Comparison of ENCODE assay signal across 20 cellular contexts in genomic region chr1:230072866-230073265, GRCh38. TPM values are rescaled to one million over a fixed set of nuclear protein-coding genes. Genes with fewer than 3 reads are reported as not detected.
A peak's percentile ranks its signal among the peaks of the same experiment; 100 is the strongest.
DNase-seq lines count a peak whose midpoint lies in the region; ATAC-seq, FAIRE-seq and TF ChIP-seq lines count a peak whose summit lies in the region.
"Had no signal": no experiment of that assay in that cellular context is flagged by ENCODE, and none has a peak within 500 bp of the region (broad histone marks: within the 10 kb centered on the region; RNA-seq: fewer than 3 reads in every experiment).

No MANE protein-coding gene starts in this region.

- TF ChIP-seq CTCF in MCF 10A (IDR thresholded peaks at IDR 0.05; ENCODE audit: unreplicated experiment), result no peak
- no peak for TF ChIP-seq CTCF in breast epithelium (IDR thresholded peaks at IDR 0.05)
- no peak for TF ChIP-seq CTCF in Panc1 (IDR thresholded peaks at IDR 0.05)
- no peak for TF ChIP-seq CTCF in esophagus squamous epithelium (IDR thresholded peaks at IDR 0.05)

- 80 to 100% methylated on average over 1 of the region's 1 CpG for WGBS in esophagus squamous epithelium, 2 donors

- CTCF ChIA-PET in MCF 10A (lab: Yijun Ruan, JAX) (interaction anchor here (0.6 to 4.9 kb wide), 6 partner anchors 12 to 359 kb away, joined by 3 to 82 read pairs (median 4); no protein-coding TSS in a partner anchor), Panc1 (lab: Charles Lee) (no interaction called here)

- H3K27ac Mint-ChIP-seq in MCF 10A (ENCODE audit: low read depth, unreplicated experiment), result peak overlapping the region; percentile 72
- H3K27ac Mint-ChIP-seq: activated CD8-positive, alpha-beta memory T cell treated with anti-CD3 and anti-CD28 coated beads, Interleukin-2, amount 10 ng/mL, durations not matched to agents 7 days and 5 days; activated T-helper 17 cell treated with anti-CD3 and anti-CD28 coated beads, Interleukin-2, amount 50 U/mL, for 72 hours; dendritic cell treated with granulocyte-macrophage colony-stimulating factor and Interleukin-4, amounts not matched to agents 40 ng/mL and 50 ng/mL, for 4 days; mesothelial cell of epicardium; nephron had no signal

- no peaks in the 10 kb centered on the region for H3K9me2 ChIP-seq in Karpas-422 (replicated peaks; ENCODE audit: insufficient read depth, low read length)

- peaks cover 65% of the 10 kb centered on the region for H3K4me1 Mint-ChIP-seq in MCF 10A (ENCODE audit: insufficient read depth, unreplicated experiment)

- H3K4me2 ChIP-seq in skeletal muscle satellite cell (ENCODE audit: low read length) (peak overlapping the region; percentile 73), Karpas-422 (ENCODE audit: low read depth, low read length, poor library complexity, severe bottlenecking) (no peak overlapping the region)

- H3K36me3 ChIP-seq in breast epithelium (no peaks in the 10 kb centered on the region), Panc1 (ENCODE audit: control insufficient read depth, insufficient read depth, low read length) (no peaks in the 10 kb centered on the region; the same call in 1 of the 2 replicates), esophagus squamous epithelium (peaks cover 0 to 13% (median 0%) of the 10 kb centered on the region in 3 donors), skeletal muscle satellite cell (ENCODE audit: insufficient read depth, low read length) (no peaks in the 10 kb centered on the region), Karpas-422 (ENCODE audit: insufficient read depth, low read length) (no peaks in the 10 kb centered on the region)

- DNase-seq in MCF 10A (ENCODE audit: unreplicated experiment) (no peak), breast epithelium (ENCODE audit: low spot score in 2 of 2) (no peak), Panc1 (ENCODE audit: low read depth, low spot score) (no peak), esophagus squamous epithelium (lab: John Stamatoyannopoulos, UW) (no peak), COR-L47 (lab: John Stamatoyannopoulos, UW) (no peak), Karpas-422 (no peak), H54 (ENCODE audit: insufficient read length, low spot score) (no peak)
- DNase-seq: activated CD4-positive, alpha-beta T cell treated with anti-CD3 and anti-CD28 coated beads for 48 hours; activated CD8-positive, alpha-beta memory T cell treated with anti-CD3 and anti-CD28 coated beads, Interleukin-2, amount 10 ng/mL, durations not matched to agents 7 days and 5 days; heart left ventricle; NCI-H1694 treated with DMSO at 0.1 percent for 48 hours; SHP77 treated with DMSO at 0.1 percent for 48 hours had no signal

- H3K4me1 ChIP-seq in breast epithelium (no peaks in the 10 kb centered on the region), Panc1 (ENCODE audit: control insufficient read depth, insufficient read depth, low read length) (peaks cover 47% of the 10 kb centered on the region), esophagus squamous epithelium (peaks cover 31 to 80% (median 55%) of the 10 kb centered on the region in 3 donors), skeletal muscle satellite cell (ENCODE audit: control insufficient read depth, insufficient read depth, low read length) (peaks cover 47% of the 10 kb centered on the region), Karpas-422 (ENCODE audit: low read length) (peaks cover 11% of the 10 kb centered on the region)

- H3K4me3 ChIP-seq in breast epithelium (no peak overlapping the region), Panc1 (ENCODE audit: low read depth in 2 of 2, low read length in 2 of 2) (no peak overlapping the region), esophagus squamous epithelium (no peak overlapping the region), skeletal muscle satellite cell (ENCODE audit: low read length) (no peak overlapping the region), Karpas-422 (ENCODE audit: low read length) (no peak overlapping the region)
- H3K4me3 ChIP-seq: heart left ventricle had no signal

- intact Hi-C loops in MCF 10A (cut with micrococcal nuclease) (no loop called here), breast epithelium (cut with DNase I; ENCODE audit: low total_unique reads) (no loop called here), Panc1 (cut with micrococcal nuclease; ENCODE audit: unreplicated experiment) (no loop called here), esophagus squamous epithelium (cut with DNase I) (no loop called here)

- H3K4me3 Mint-ChIP-seq in MCF 10A (ENCODE audit: unreplicated experiment), result no peak overlapping the region
- H3K4me3 Mint-ChIP-seq: activated CD8-positive, alpha-beta memory T cell treated with anti-CD3 and anti-CD28 coated beads, Interleukin-2, amount 10 ng/mL, durations not matched to agents 7 days and 5 days; activated T-helper 17 cell treated with anti-CD3 and anti-CD28 coated beads, Interleukin-2, amount 50 U/mL, for 72 hours; dendritic cell treated with granulocyte-macrophage colony-stimulating factor and Interleukin-4, amounts not matched to agents 40 ng/mL and 50 ng/mL, for 4 days; mesothelial cell of epicardium; nephron had no signal

- H3K79me2 ChIP-seq in Karpas-422 (ENCODE audit: low read length), result no peaks in the 10 kb centered on the region

- H3K9me3 Mint-ChIP-seq in MCF 10A (ENCODE audit: unreplicated experiment), result no peaks in the 10 kb centered on the region
- H3K9me3 Mint-ChIP-seq: activated T-helper 17 cell treated with anti-CD3 and anti-CD28 coated beads, Interleukin-2, amount 50 U/mL, for 72 hours; dendritic cell treated with granulocyte-macrophage colony-stimulating factor and Interleukin-4, amounts not matched to agents 40 ng/mL and 50 ng/mL, for 4 days; mesothelial cell of epicardium; nephron had no signal

- H3K9me3 ChIP-seq in breast epithelium (no peaks in the 10 kb centered on the region), Panc1 (ENCODE audit: control insufficient read depth, insufficient read depth, low read depth, low read length) (no peaks in the 10 kb centered on the region), esophagus squamous epithelium (no peaks in the 10 kb centered on the region), skeletal muscle satellite cell (replicated peaks; ENCODE audit: low read length) (no peaks in the 10 kb centered on the region), Karpas-422 (ENCODE audit: low read length) (no peaks in the 10 kb centered on the region)
- H3K9me3 ChIP-seq: heart left ventricle had no signal

- TF ChIP-seq POLR2A in breast epithelium (IDR thresholded peaks at IDR 0.05) (no peak), esophagus squamous epithelium (IDR thresholded peaks at IDR 0.05) (no peak), H54 (IDR thresholded peaks at IDR 0.05; ENCODE audit: low read depth, low read length) (no peak)

- in situ Hi-C loops in Panc1 (cut with HindIII; ENCODE audit: low pct_unique_long_range_greater_than_20kb, low sequenced_read_pairs), result no loop called here

- FAIRE-seq in H54 (lab: Jason Lieb, UNC), result no peak
- FAIRE-seq: bronchial epithelial cell, G401.6, urothelium cell line had no signal

- H3K36me3 Mint-ChIP-seq in MCF 10A (ENCODE audit: insufficient read depth, unreplicated experiment), result peaks cover 9% of the 10 kb centered on the region
- H3K36me3 Mint-ChIP-seq: activated CD8-positive, alpha-beta memory T cell treated with anti-CD3 and anti-CD28 coated beads, Interleukin-2, amount 10 ng/mL, durations not matched to agents 7 days and 5 days had no signal

- H3K27me3 Mint-ChIP-seq in MCF 10A (ENCODE audit: insufficient read depth, unreplicated experiment), result no peaks in the 10 kb centered on the region
- H3K27me3 Mint-ChIP-seq: activated T-helper 17 cell treated with anti-CD3 and anti-CD28 coated beads, Interleukin-2, amount 50 U/mL, for 72 hours had no signal

- no peak overlapping the region for H3K27ac ChIP-seq in breast epithelium
- no peak overlapping the region for H3K27ac ChIP-seq in Panc1 (ENCODE audit: low read length)
- H3K27ac ChIP-seq in esophagus squamous epithelium, result peak overlapping the region in 3 of 4 donors; percentile 25 to 81 (median 80)
- H3K27ac ChIP-seq in Karpas-422 (ENCODE audit: low read length), result no peak overlapping the region
- H3K27ac ChIP-seq: heart left ventricle had no signal

- POLR2A ChIA-PET in MCF 10A (lab: Yijun Ruan, JAX), result interaction anchor here (0.7 to 7.5 kb wide), 5 partner anchors 12 to 236 kb away, joined by 3 to 166 read pairs (median 6); no protein-coding TSS in a partner anchor
- POLR2A ChIA-PET in Panc1 (lab: Charles Lee), result no interaction called here

- BruUV-seq in MCF 10A (replicated peaks; lab: Mats Ljungman, UMichigan) (no TSS peak), Panc1 (replicated peaks; lab: Mats Ljungman, UMichigan) (no TSS peak)

- no peaks in the 10 kb centered on the region for H3K27me3 ChIP-seq in breast epithelium
- no peaks in the 10 kb centered on the region for H3K27me3 ChIP-seq in Panc1 (ENCODE audit: control insufficient read depth, insufficient read depth, low read length)
- no peaks in the 10 kb centered on the region for H3K27me3 ChIP-seq in esophagus squamous epithelium
- H3K27me3 ChIP-seq in skeletal muscle satellite cell (ENCODE audit: control insufficient read depth, insufficient read depth, low read length), result no peaks in the 10 kb centered on the region
- no peaks in the 10 kb centered on the region for H3K27me3 ChIP-seq in Karpas-422 (ENCODE audit: low read length)
- H3K27me3 ChIP-seq: heart left ventricle had no signal

- no peak overlapping the region for H3K9ac ChIP-seq in skeletal muscle satellite cell (ENCODE audit: low read depth, low read length)
- no peak overlapping the region for H3K9ac ChIP-seq in Karpas-422 (ENCODE audit: low read length)

- H2AFZ ChIP-seq in Karpas-422 (ENCODE audit: low read length), result no peak overlapping the region

- 0 out of 2 replicates have a peak, but pooled peaks have one; percentile 8 for ATAC-seq in Panc1
- ATAC-seq: activated CD8-positive, alpha-beta memory T cell treated with anti-CD3 and anti-CD28 coated beads, Interleukin-2, amount 10 ng/mL, durations not matched to agents 7 days and 5 days had no signal

- peaks cover 61% of the 10 kb centered on the region for H4K20me1 ChIP-seq in Karpas-422 (ENCODE audit: insufficient read depth, low read depth, low read length)

RNA-seq across cellular contexts. Expression of gene GALNT2, which starts 5.8 kb away (rescaled TPM):
- total RNA-seq in MCF 10A (2022) (104 and 114 TPM in 2 replicates), breast epithelium (10 to 100 TPM; 27.4 to 53.0 (median 42.6) TPM), Panc1 (2021; ENCODE audit: unreplicated experiment) (152 TPM), esophagus squamous epithelium (10 to 100 TPM; 25.8 to 36.2 (median 31.0) TPM)
- polyA plus RNA-seq in Panc1 (2012; ENCODE audit: insufficient read length), result 129 TPM
- 64.9 and 78.3 TPM in 2 replicates for total RNA-seq in skeletal muscle satellite cell (2012; rRNA removed)
- 2.7 and 4.4 TPM in 2 replicates for total RNA-seq in Karpas-422 (2014; rRNA removed; shearing (Covaris generic); ENCODE audit: low replicate concordance)

Comparison
In these comparisons a context has a peak if more than half of its experiments do, and no peak if none do; other contexts are left out.
1. H3K27ac ChIP-seq: peak in esophagus squamous epithelium (3 of 4); none in breast epithelium (0 of 2), Panc1 (single experiment) and Karpas-422 (single experiment).